Comparison of ENCODE assay signal across 11 cellular contexts in the genomic region with DNA sequence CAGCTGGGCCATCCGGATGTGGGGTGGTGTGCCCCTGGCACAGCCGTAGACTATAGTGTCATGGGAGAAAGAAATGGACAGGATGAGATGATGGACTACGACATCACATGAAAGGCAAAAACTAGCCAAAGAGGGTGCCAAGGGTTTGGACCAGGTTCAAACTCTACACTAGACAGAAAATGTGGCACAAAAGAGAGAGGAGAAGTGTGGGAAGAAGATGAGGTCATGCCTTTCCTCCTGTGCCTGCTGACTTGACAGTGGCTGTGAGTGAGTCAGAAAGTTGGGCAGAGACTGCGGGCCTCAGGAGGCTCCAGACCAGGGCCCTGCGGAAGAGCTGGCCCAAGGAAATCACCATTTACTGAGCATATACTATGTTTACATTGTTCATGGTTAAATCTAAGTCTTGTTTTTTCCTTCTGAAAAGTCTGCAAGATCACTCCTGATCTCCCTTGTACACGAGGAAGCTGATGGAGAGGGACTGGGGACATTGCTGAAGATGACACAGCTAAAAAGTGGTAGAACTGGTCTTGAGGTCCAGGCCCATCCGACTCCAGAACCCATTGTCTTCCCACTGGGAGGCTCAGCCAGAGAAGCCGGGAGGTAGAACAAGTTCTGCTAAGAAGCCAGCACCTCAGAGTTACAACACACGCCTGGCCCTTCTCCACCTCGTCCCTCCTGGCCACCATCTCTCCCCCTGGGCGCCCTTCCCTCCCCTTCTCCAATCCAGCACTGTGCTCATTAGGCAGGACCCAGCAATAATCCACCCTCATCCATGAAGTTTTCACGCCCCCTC. TPM values are rescaled to one million over a fixed set of nuclear protein-coding genes. Genes with fewer than 3 reads are reported as not detected.
A peak's percentile ranks its signal among the peaks of the same experiment; 100 is the strongest.
DNase-seq lines count a peak whose midpoint lies in the region; ATAC-seq and TF ChIP-seq lines count a peak whose summit lies in the region.
"Had no signal": no experiment of that assay in that cellular context is flagged by ENCODE, and none has a peak within 500 bp of the region (broad histone marks: within the 10 kb centered on the region; RNA-seq: fewer than 3 reads in every experiment).

No MANE protein-coding gene starts in this region.

- H3K27ac ChIP-seq in WERI-Rb-1: no peak overlapping the region
- H3K27ac ChIP-seq: SK-N-MC had no signal

- H3K4me3 Mint-ChIP-seq in stimulated activated effector memory CD8-positive, alpha-beta T cell treated with anti-CD3 and anti-CD28 coated beads, Interleukin-12 subunit alpha, Interleukin-12 subunit beta, amount 100 ng/mL, for 72 hours: no peak overlapping the region

- no peaks in the 10 kb centered on the region for H3K27me3 ChIP-seq in WERI-Rb-1 (ENCODE audit: insufficient read depth, low read depth, severe bottlenecking)

- H3K9me3 ChIP-seq in WERI-Rb-1 (ENCODE audit: severe bottlenecking): peaks cover 4% of the 10 kb centered on the region

- peak; percentile 4 for ATAC-seq in stimulated activated effector memory CD8-positive, alpha-beta T cell treated with anti-CD3 and anti-CD28 coated beads, Interleukin-12 subunit alpha, Interleukin-12 subunit beta, amount 100 ng/mL, for 72 hours
- ATAC-seq in HG03175 (IDR thresholded peaks at IDR 0.05; ENCODE audit: unreplicated experiment): no peak

- DNase-seq in H4 (ENCODE audit: low spot score) (peak; percentile 84), amniotic epithelial cell (ENCODE audit: low read depth) (peak; percentile 85), glomerular visceral epithelial cell (ENCODE audit: extremely low spot score) (peak; percentile 93), WERI-Rb-1 (no peak), superior temporal gyrus (ENCODE audit: extremely low spot score) (no peak), KBM-7 (no peak)
- no peak for DNase-seq in stimulated activated effector memory CD8-positive, alpha-beta T cell treated with anti-CD3 and anti-CD28 coated beads, Interleukin-12 subunit alpha, Interleukin-12 subunit beta, amount 100 ng/mL, for 72 hours (ENCODE audit: low spot score in 2 of 2)
- DNase-seq: NCI-H1694 treated with DMSO at 0.1 percent for 48 hours; stimulated activated CD4-positive, alpha-beta T cell treated with anti-CD3 and anti-CD28 coated beads, Interleukin-4, amount 100 ng/mL, for 1 hour had no signal

- no peak for TF ChIP-seq CTCF in WERI-Rb-1 (IDR thresholded peaks at IDR 0.05; ENCODE audit: low read depth, low read length)

- H3K27ac Mint-ChIP-seq in stimulated activated effector memory CD8-positive, alpha-beta T cell treated with anti-CD3 and anti-CD28 coated beads, Interleukin-12 subunit alpha, Interleukin-12 subunit beta, amount 100 ng/mL, for 72 hours: no peak overlapping the region

- H3K36me3 Mint-ChIP-seq in stimulated activated effector memory CD8-positive, alpha-beta T cell treated with anti-CD3 and anti-CD28 coated beads, Interleukin-12 subunit alpha, Interleukin-12 subunit beta, amount 100 ng/mL, for 72 hours: no peaks in the 10 kb centered on the region

- no peaks in the 10 kb centered on the region for H3K36me3 ChIP-seq in WERI-Rb-1

- H3K9me3 Mint-ChIP-seq in stimulated activated effector memory CD8-positive, alpha-beta T cell treated with anti-CD3 and anti-CD28 coated beads, Interleukin-12 subunit alpha, Interleukin-12 subunit beta, amount 100 ng/mL, for 72 hours: no peaks in the 10 kb centered on the region

- H3K4me1 Mint-ChIP-seq in stimulated activated effector memory CD8-positive, alpha-beta T cell treated with anti-CD3 and anti-CD28 coated beads, Interleukin-12 subunit alpha, Interleukin-12 subunit beta, amount 100 ng/mL, for 72 hours: no peaks in the 10 kb centered on the region

- H3K4me3 ChIP-seq in WERI-Rb-1 (ENCODE audit: low read depth, low read length): no peak overlapping the region
- H3K4me3 ChIP-seq: SK-N-MC had no signal

- in situ Hi-C loops in KBM-7 (cut with MboI; ENCODE audit: low pct_unique_long_range_greater_than_20kb, low sequenced_read_pairs): no loop called here

RNA-seq across cellular contexts. Expression of gene CNKSR3, which starts 35.7 kb away (rescaled TPM):
- total RNA-seq in H4 (2014; rRNA removed; shearing (Covaris generic)): 8.1 and 8.3 TPM in 2 replicates

Comparison
In these comparisons a context has a peak if more than half of its experiments do, and no peak if none do; other contexts are left out.
1. DNase-seq: peak in H4 (single experiment), amniotic epithelial cell (single experiment) and glomerular visceral epithelial cell (single experiment); none in stimulated activated effector memory CD8-positive, alpha-beta T cell treated with anti-CD3 and anti-CD28 coated beads, Interleukin-12 subunit alpha, Interleukin-12 subunit beta, amount 100 ng/mL, for 72 hours (0 of 2), WERI-Rb-1 (single experiment), superior temporal gyrus (single experiment) and KBM-7 (single experiment).